ENCODE assay signal across 21 cellular contexts in genomic region chr4:37023504-37023903, GRCh38.
DNase-seq lines count a peak whose midpoint lies in the region; ATAC-seq, FAIRE-seq and TF ChIP-seq lines count a peak whose summit lies in the region.
"Had no signal": no experiment of that assay in that cellular context is flagged by ENCODE, and none has a peak within 500 bp of the region (broad histone marks: within the 10 kb centered on the region; RNA-seq: fewer than 3 reads in every experiment).

No MANE protein-coding gene starts in this region.

- FAIRE-seq in D721Med (lab: Jason Lieb, UNC): peak; percentile 96
- FAIRE-seq: A204.1, GM12892, H1, HepG2 had no signal

- H3K9me3 ChIP-seq in A673 (ENCODE audit: low read depth, low read length, poor library complexity, severe bottlenecking): peaks cover 9% of the 10 kb centered on the region
- H3K9me3 ChIP-seq: Caco-2 had no signal

- no peak overlapping the region for H3K27ac ChIP-seq in A673 (ENCODE audit: low read depth, low read length, poor library complexity, severe bottlenecking)
- H3K27ac ChIP-seq: C4-2B had no signal

- H3K27me3 ChIP-seq in A673 (replicated peaks; ENCODE audit: insufficient read depth, low read depth, low read length, poor library complexity): no peaks in the 10 kb centered on the region

- peaks cover 0 to 5% of the 10 kb centered on the region in 2 donors for H3K9me3 Mint-ChIP-seq in stimulated activated naive B cell treated with anti-CD40 and anti-IgM and Interleukin-4, amounts not matched to agents 10 μg/mL and 1 μg/mL and 100 μg/mL, for 72 hours
- H3K9me3 Mint-ChIP-seq: H9 had no signal

- TF ChIP-seq CTCF in D721Med (IDR thresholded peaks at IDR 0.05; ENCODE audit: insufficient read depth, missing control alignments) (no peak), GM13977 (IDR thresholded peaks at IDR 0.05; ENCODE audit: extremely low read depth, insufficient read depth, missing control alignments) (no peak), A673 (conservative IDR thresholded peaks at IDR 0.05; ENCODE audit: low read depth, low read length) (no peak)

- in situ Hi-C loops in GM13977 (cut with MboI; ENCODE audit: low pct_unique_long_range_greater_than_20kb, low sequenced_read_pairs, unreplicated experiment): no loop called here

- no peaks in the 10 kb centered on the region for H3K4me1 Mint-ChIP-seq in stimulated activated naive B cell treated with anti-CD40 and anti-IgM and Interleukin-4, amounts not matched to agents 10 μg/mL and 1 μg/mL and 100 μg/mL, for 72 hours
- H3K4me1 Mint-ChIP-seq: H9, IgD-negative memory B cell had no signal

- no peak overlapping the region for H3K4me3 ChIP-seq in A673 (ENCODE audit: low read depth, low read length, poor library complexity, severe bottlenecking)

- no peaks in the 10 kb centered on the region for H3K27me3 Mint-ChIP-seq in stimulated activated naive B cell treated with anti-CD40 and anti-IgM and Interleukin-4, amounts not matched to agents 10 μg/mL and 1 μg/mL and 100 μg/mL, for 72 hours
- H3K27me3 Mint-ChIP-seq: CD4-positive, alpha-beta T cell; IgD-negative memory B cell had no signal

- peak; percentile 48 for ATAC-seq in HG03432 (IDR thresholded peaks at IDR 0.05; ENCODE audit: unreplicated experiment)
- ATAC-seq in stimulated activated naive B cell treated with anti-CD40 and anti-IgM and Interleukin-4, amounts not matched to agents 10 μg/mL and 1 μg/mL and 100 μg/mL, for 72 hours (replicated peaks): no peak
- ATAC-seq: HepG2 had no signal

- no peak overlapping the region for H3K27ac Mint-ChIP-seq in stimulated activated naive B cell treated with anti-CD40 and anti-IgM and Interleukin-4, amounts not matched to agents 10 μg/mL and 1 μg/mL and 100 μg/mL, for 72 hours
- H3K27ac Mint-ChIP-seq: CD4-positive, alpha-beta T cell; IgD-negative memory B cell had no signal

- CTCF ChIA-PET in A673 (lab: Charles Lee): no interaction called here

- H3K4me1 ChIP-seq in A673 (ENCODE audit: insufficient read depth, low read length, poor library complexity, severe bottlenecking): no peaks in the 10 kb centered on the region
- H3K4me1 ChIP-seq: Caco-2 had no signal

- peak; percentile 47 for DNase-seq in D721Med (ENCODE audit: insufficient read length, low spot score)
- DNase-seq in GM13977 (ENCODE audit: low spot score): peak; percentile 15
- DNase-seq in NCI-H524 treated with DMSO at 0.1 percent for 48 hours (lab: John Stamatoyannopoulos, UW): peak; percentile 16
- DNase-seq in posterior vena cava (ENCODE audit: low spot score): no peak
- DNase-seq in kidney tubule cell (ENCODE audit: low spot score): no peak
- no peak for DNase-seq in stimulated activated naive B cell treated with anti-CD40 and anti-IgM and Interleukin-4, amounts not matched to agents 10 μg/mL and 1 μg/mL and 100 μg/mL, for 72 hours
- DNase-seq in A673 (ENCODE audit: low spot score): no peak
- DNase-seq: AML-193; Caco-2; CD4-positive, alpha-beta T cell; DMS79 treated with DMSO at 0.1 percent for 48 hours; H9; Karpas-422; KBM-7 had no signal

- no peak overlapping the region for H3K4me3 Mint-ChIP-seq in stimulated activated naive B cell treated with anti-CD40 and anti-IgM and Interleukin-4, amounts not matched to agents 10 μg/mL and 1 μg/mL and 100 μg/mL, for 72 hours
- H3K4me3 Mint-ChIP-seq: CD4-positive, alpha-beta T cell; H9; IgD-negative memory B cell had no signal

- H3K36me3 ChIP-seq in A673 (ENCODE audit: insufficient read depth, low read length, poor library complexity, severe bottlenecking): no peaks in the 10 kb centered on the region

- H3K36me3 Mint-ChIP-seq in stimulated activated naive B cell treated with anti-CD40 and anti-IgM and Interleukin-4, amounts not matched to agents 10 μg/mL and 1 μg/mL and 100 μg/mL, for 72 hours: no peaks in the 10 kb centered on the region
- H3K36me3 Mint-ChIP-seq: IgD-negative memory B cell had no signal

- intact Hi-C loops in posterior vena cava (cut with DNase I): no loop called here
- intact Hi-C loops in A673 (cut with micrococcal nuclease; ENCODE audit: unreplicated experiment): no loop called here

- POLR2A ChIA-PET in A673 (lab: Charles Lee; ENCODE audit: low non-redundant PET): no interaction called here

- BruUV-seq in A673 (replicated peaks; lab: Mats Ljungman, UMichigan): no TSS peak

Comparison
In these comparisons a context has a peak if more than half of its experiments do, and no peak if none do; other contexts are left out.
1. DNase-seq: peak in D721Med (single experiment), GM13977 (single experiment) and NCI-H524 treated with DMSO at 0.1 percent for 48 hours (single experiment); none in posterior vena cava (single experiment), kidney tubule cell (single experiment), stimulated activated naive B cell treated with anti-CD40 and anti-IgM and Interleukin-4, amounts not matched to agents 10 μg/mL and 1 μg/mL and 100 μg/mL, for 72 hours (single experiment) and A673 (single experiment).